Comparison of ENCODE assay signal across 12 cellular contexts in genomic region chr3:101784850-101785613, GRCh38. TPM values are rescaled to one million over a fixed set of nuclear protein-coding genes. Genes with fewer than 3 reads are reported as not detected.
A peak's percentile ranks its signal among the peaks of the same experiment; 100 is the strongest.
DNase-seq lines count a peak whose midpoint lies in the region; ATAC-seq and TF ChIP-seq lines count a peak whose summit lies in the region.
"Had no signal": no experiment of that assay in that cellular context is flagged by ENCODE, and none has a peak within 500 bp of the region (broad histone marks: within the 10 kb centered on the region; RNA-seq: fewer than 3 reads in every experiment).

No MANE protein-coding gene starts in this region.

- peaks cover 55 to 75% (median 69%) of the 10 kb centered on the region in 3 donors for H3K4me1 Mint-ChIP-seq in CD8-positive, alpha-beta memory T cell

- no peaks in the 10 kb centered on the region for H3K27me3 Mint-ChIP-seq in CD8-positive, alpha-beta memory T cell

- POLR2A ChIA-PET in CD8-positive, alpha-beta memory T cell (lab: Charles Lee), result interaction anchor here (0.5 kb wide), 1 partner anchor 261 kb away, joined by 4 read pairs; no protein-coding TSS in a partner anchor

- intact Hi-C loops in psoas muscle (cut with DNase I), result no loop called here

- CTCF ChIA-PET in CD8-positive, alpha-beta memory T cell (lab: Charles Lee), result interaction anchor here (1.6 to 1.7 kb wide), 2 partner anchors 12 to 18 kb away, joined by 3 to 7 read pairs; no protein-coding TSS in a partner anchor

- DNase-seq in CD8-positive, alpha-beta memory T cell, result peak in 1 of 5 donors; percentile 70
- DNase-seq in NOMO-1 (lab: John Stamatoyannopoulos, UW; ENCODE audit: unreplicated experiment in 2 of 2), result peak; percentile 71 to 98
- DNase-seq in psoas muscle, result no peak
- DNase-seq in iPS-NIHi7 (ENCODE audit: extremely low spot score), result no peak
- DNase-seq in ecto neural progenitor cell (ENCODE audit: low spot score), result no peak
- DNase-seq: Caco-2, hippocampal formation, NCI-H1694, OCI-M1 had no signal

- peak overlapping the region; percentile 20 to 93 (median 82) for H3K27ac Mint-ChIP-seq in CD8-positive, alpha-beta memory T cell

- WGBS in psoas muscle, 3 donors, result 74 to 82% (median 81%) methylated on average over 5 of the region's 5 CpGs

- H3K27ac ChIP-seq in CD8-positive, alpha-beta memory T cell (ENCODE audit: low read depth, low read length), result no peak overlapping the region
- H3K27ac ChIP-seq in cingulate gyrus (ENCODE audit: low read depth, low read length) (peak overlapping the region; percentile 66), psoas muscle (peak overlapping the region; percentile 95)

- H3K4me3 ChIP-seq in CD8-positive, alpha-beta memory T cell (ENCODE audit: low read length), result peak overlapping the region; percentile 35
- H3K4me3 ChIP-seq in psoas muscle, result no peak overlapping the region

- H3K27me3 ChIP-seq in CD8-positive, alpha-beta memory T cell (ENCODE audit: insufficient read depth, low read length, poor library complexity, severe bottlenecking), result no peaks in the 10 kb centered on the region
- no peaks in the 10 kb centered on the region for H3K27me3 ChIP-seq in psoas muscle (ENCODE audit: insufficient read depth in 3 of 3, low read length in 2 of 3)

- peaks cover 65% of the 10 kb centered on the region for H3K4me1 ChIP-seq in CD8-positive, alpha-beta memory T cell (ENCODE audit: insufficient read depth, low read length)
- H3K4me1 ChIP-seq in psoas muscle, result peaks cover 36% of the 10 kb centered on the region
- H3K4me1 ChIP-seq: Caco-2 had no signal

- H3K36me3 Mint-ChIP-seq in CD8-positive, alpha-beta memory T cell, result peaks cover 20 to 77% (median 35%) of the 10 kb centered on the region in 3 donors

- peak overlapping the region in 6 of 7 donors; percentile 9 to 55 (median 24) for H3K4me3 Mint-ChIP-seq in CD8-positive, alpha-beta memory T cell

- TF ChIP-seq CTCF in psoas muscle (IDR thresholded peaks at IDR 0.05), result no peak

- H3K9me3 ChIP-seq in CD8-positive, alpha-beta memory T cell (ENCODE audit: low read length), result no peaks in the 10 kb centered on the region
- no peaks in the 10 kb centered on the region for H3K9me3 ChIP-seq in psoas muscle
- H3K9me3 ChIP-seq: Caco-2 had no signal

- ATAC-seq in psoas muscle, result no peak
- no peak for ATAC-seq in HG02759 (IDR thresholded peaks at IDR 0.05; ENCODE audit: unreplicated experiment)
- ATAC-seq in GM18520 (IDR thresholded peaks at IDR 0.05; ENCODE audit: unreplicated experiment), result no peak

- H3K36me3 ChIP-seq in CD8-positive, alpha-beta memory T cell (ENCODE audit: insufficient read depth, low read length), result peaks cover 18% of the 10 kb centered on the region
- H3K36me3 ChIP-seq in psoas muscle (ENCODE audit: insufficient read depth in 1 of 2, low read depth in 1 of 2), result peaks cover 9 to 76% of the 10 kb centered on the region in 2 donors

- no peaks in the 10 kb centered on the region for H3K9me3 Mint-ChIP-seq in CD8-positive, alpha-beta memory T cell

RNA-seq across cellular contexts. Expression of gene NXPE3, which starts 6.0 kb away (rescaled TPM):
- total RNA-seq in CD8-positive, alpha-beta memory T cell, result 10 to 100 TPM; 16.2 to 17.2 TPM
- polyA plus RNA-seq in CD8-positive, alpha-beta memory T cell, result 37.4 TPM
- total RNA-seq in psoas muscle, result 10 to 100 TPM; 37.4 to 59.3 (median 45.6) TPM
- 10 to 100 TPM; 10.8 to 67.7 (median 17.5) TPM for polyA plus RNA-seq in psoas muscle

Comparison
In these comparisons a context has a peak if more than half of its experiments do, and no peak if none do; other contexts are left out.
1. DNase-seq: peak in NOMO-1 (2 of 2); none in psoas muscle (0 of 2), iPS-NIHi7 (single experiment) and ecto neural progenitor cell (single experiment).